In the genomic region with DNA sequence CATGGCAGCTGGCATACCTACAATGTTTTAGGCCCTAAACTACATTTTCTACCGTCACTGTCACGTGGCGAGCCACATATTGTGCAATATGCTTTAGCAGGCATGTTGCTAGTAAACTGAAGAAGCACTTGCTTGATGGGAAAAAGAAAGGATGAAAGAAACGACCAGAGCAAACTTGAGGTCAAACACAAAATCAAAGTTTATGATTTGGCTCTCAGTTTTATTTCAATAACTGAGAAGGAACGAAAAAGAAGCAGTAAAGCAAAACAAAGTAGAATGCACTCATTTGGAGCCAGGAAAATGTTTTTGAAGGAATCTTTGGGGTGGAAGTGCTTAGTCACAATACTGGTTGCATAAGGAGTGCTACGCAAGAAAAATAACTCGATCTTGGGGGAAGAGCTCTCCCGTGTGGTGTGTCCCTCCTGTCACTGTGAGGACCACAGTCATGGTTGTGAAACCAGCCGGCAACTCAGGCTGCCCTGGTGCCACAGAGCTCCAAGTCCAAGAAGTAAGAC, we compare ENCODE assay signal across 8 cellular contexts.
DNase-seq lines count a peak whose midpoint lies in the region; ATAC-seq and TF ChIP-seq lines count a peak whose summit lies in the region.

No MANE protein-coding gene starts in this region.

- no peak overlapping the region for H3K4me3 Mint-ChIP-seq in activated T-cell treated with anti-CD3 and anti-CD28 coated beads, Interleukin-2, amount 50 U/mL, for 4 hours

- no peaks in the 10 kb centered on the region for H3K27me3 ChIP-seq in HL-60 (ENCODE audit: insufficient read depth, poor library complexity, severe bottlenecking)
- no peaks in the 10 kb centered on the region for H3K27me3 ChIP-seq in adrenal gland

- H3K4me1 ChIP-seq in adrenal gland (replicated peaks in 1 of 2), result no peaks in the 10 kb centered on the region

- no peaks in the 10 kb centered on the region for H3K36me3 Mint-ChIP-seq in activated T-cell treated with anti-CD3 and anti-CD28 coated beads, Interleukin-2, amount 50 U/mL, for 4 hours (ENCODE audit: insufficient read depth)

- intact Hi-C loops in adrenal gland (cut with DNase I), result no loop called here

- no peak for ATAC-seq in activated T-cell treated with anti-CD3 and anti-CD28 coated beads, Interleukin-2, amount 50 U/mL, for 4 hours

- no peaks in the 10 kb centered on the region for H3K9me3 ChIP-seq in adrenal gland (replicated peaks in 1 of 3)

- TF ChIP-seq CTCF in HL-60 (IDR thresholded peaks at IDR 0.05; ENCODE audit: insufficient read depth, low read length) (no peak), adrenal gland (IDR thresholded peaks at IDR 0.05) (peak in 5 of 6 experiments; percentile 27 to 52 (median 43))

- no peaks in the 10 kb centered on the region for H3K36me3 ChIP-seq in adrenal gland (replicated peaks in 1 of 2)

- H3K4me3 ChIP-seq in HL-60 (replicated peaks; ENCODE audit: insufficient read depth, low read length) (no peak overlapping the region), adrenal gland (peak overlapping the region in 1 of 4 donors; percentile 20)

- no peaks in the 10 kb centered on the region for H3K27me3 Mint-ChIP-seq in activated T-cell treated with anti-CD3 and anti-CD28 coated beads, Interleukin-2, amount 50 U/mL, for 4 hours (ENCODE audit: low read depth)

- no peaks in the 10 kb centered on the region for H3K4me1 Mint-ChIP-seq in activated T-cell treated with anti-CD3 and anti-CD28 coated beads, Interleukin-2, amount 50 U/mL, for 4 hours (ENCODE audit: low read depth)

- DNase-seq in HL-60 (ENCODE audit: low read depth in 1 of 2, low spot score in 1 of 2), result peak; percentile 77 to 85
- peak; percentile 51 to 88 (median 83) for DNase-seq in adrenal gland
- peak; percentile 31 for DNase-seq in iPS-NIHi7 (ENCODE audit: extremely low spot score)
- DNase-seq in stromal cell of bone marrow (ENCODE audit: low read depth), result peak; percentile 94
- no peak for DNase-seq in C1 segment of cervical spinal cord (lab: John Stamatoyannopoulos, UW)
- no peak for DNase-seq in inferior parietal cortex (ENCODE audit: extremely low spot score)
- DNase-seq in NCI-H146 treated with DMSO at 0.1 percent for 48 hours (lab: John Stamatoyannopoulos, UW; ENCODE audit: unreplicated experiment), result no peak
- DNase-seq in activated T-cell treated with anti-CD3 and anti-CD28 coated beads, Interleukin-2, amount 50 U/mL, for 4 hours, result no peak

- H3K9me3 Mint-ChIP-seq in activated T-cell treated with anti-CD3 and anti-CD28 coated beads, Interleukin-2, amount 50 U/mL, for 4 hours, result peaks cover 7% of the 10 kb centered on the region

- 18 to 39% (median 28%) methylated on average over 9 of the region's 9 CpGs for WGBS in adrenal gland, 4 donors

- no peak for TF ChIP-seq POLR2A in adrenal gland (IDR thresholded peaks at IDR 0.05)

- H3K27ac ChIP-seq in HL-60 (replicated peaks) (peak overlapping the region; percentile 51), adrenal gland (peak overlapping the region; percentile 30 to 83 (median 60))

Comparison
In these comparisons a context has a peak if more than half of its experiments do, and no peak if none do; other contexts are left out.
1. DNase-seq: peak in HL-60 (2 of 2), adrenal gland (7 of 7), iPS-NIHi7 (single experiment) and stromal cell of bone marrow (single experiment); none in C1 segment of cervical spinal cord (0 of 14), inferior parietal cortex (single experiment), NCI-H146 treated with DMSO at 0.1 percent for 48 hours (single experiment) and activated T-cell treated with anti-CD3 and anti-CD28 coated beads, Interleukin-2, amount 50 U/mL, for 4 hours (single experiment).